1 cellular context compared by ENCODE assay signal in genomic region chr17:37017355-37017754, GRCh38.
TF ChIP-seq lines count a peak whose summit lies in the region.

No MANE protein-coding gene starts in this region.

TF ChIP-seq in HEK293, 187 proteins besides CTCF, POLR2A, EP300 and RAD21 (continued from another document):
- TF ChIP-seq, protein P1, sequence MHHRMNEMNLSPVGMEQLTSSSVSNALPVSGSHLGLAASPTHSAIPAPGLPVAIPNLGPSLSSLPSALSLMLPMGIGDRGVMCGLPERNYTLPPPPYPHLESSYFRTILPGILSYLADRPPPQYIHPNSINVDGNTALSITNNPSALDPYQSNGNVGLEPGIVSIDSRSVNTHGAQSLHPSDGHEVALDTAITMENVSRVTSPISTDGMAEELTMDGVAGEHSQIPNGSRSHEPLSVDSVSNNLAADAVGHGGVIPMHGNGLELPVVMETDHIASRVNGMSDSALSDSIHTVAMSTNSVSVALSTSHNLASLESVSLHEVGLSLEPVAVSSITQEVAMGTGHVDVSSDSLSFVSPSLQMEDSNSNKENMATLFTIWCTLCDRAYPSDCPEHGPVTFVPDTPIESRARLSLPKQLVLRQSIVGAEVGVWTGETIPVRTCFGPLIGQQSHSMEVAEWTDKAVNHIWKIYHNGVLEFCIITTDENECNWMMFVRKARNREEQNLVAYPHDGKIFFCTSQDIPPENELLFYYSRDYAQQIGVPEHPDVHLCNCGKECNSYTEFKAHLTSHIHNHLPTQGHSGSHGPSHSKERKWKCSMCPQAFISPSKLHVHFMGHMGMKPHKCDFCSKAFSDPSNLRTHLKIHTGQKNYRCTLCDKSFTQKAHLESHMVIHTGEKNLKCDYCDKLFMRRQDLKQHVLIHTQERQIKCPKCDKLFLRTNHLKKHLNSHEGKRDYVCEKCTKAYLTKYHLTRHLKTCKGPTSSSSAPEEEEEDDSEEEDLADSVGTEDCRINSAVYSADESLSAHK (tag by site-specific recombination; IDR thresholded peaks at IDR 0.05), result no peak
